8 cellular contexts compared by ENCODE assay signal in the genomic region with DNA sequence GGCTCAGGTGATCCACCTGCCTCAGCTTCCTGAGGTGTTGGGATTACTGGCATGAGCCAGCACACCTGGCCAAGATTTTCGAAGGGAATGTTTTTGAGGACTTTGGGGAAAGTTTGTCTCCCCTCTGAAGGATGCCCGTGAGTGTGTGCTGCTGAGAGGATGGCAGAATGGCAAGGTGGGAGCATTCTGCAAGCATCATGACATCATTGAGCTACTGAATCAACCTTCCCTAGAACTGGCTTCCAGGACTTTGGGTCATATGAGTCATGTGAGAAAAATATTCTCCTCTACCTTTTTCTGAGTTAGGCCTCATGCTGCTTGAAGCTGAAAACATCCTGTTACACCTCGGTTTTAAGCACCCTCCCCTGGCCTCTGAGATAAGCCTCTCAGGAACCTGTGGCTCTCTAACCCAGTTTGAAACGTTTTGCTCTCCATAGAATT. TPM values are rescaled to one million over a fixed set of nuclear protein-coding genes. Genes with fewer than 3 reads are reported as not detected.
DNase-seq lines count a peak whose midpoint lies in the region; ATAC-seq and TF ChIP-seq lines count a peak whose summit lies in the region.

No MANE protein-coding gene starts in this region.

- H3K4me3 Mint-ChIP-seq in HFFc6 = no peak overlapping the region
- peak overlapping the region; percentile 75 for H3K4me3 Mint-ChIP-seq in activated CD8-positive, alpha-beta T cell treated with anti-CD3 and anti-CD28 coated beads for 36 hours

- no peaks in the 10 kb centered on the region for H3K9me3 ChIP-seq in thymus (ENCODE audit: control insufficient read depth)

- DNase-seq in ELR (ENCODE audit: low read depth) (peak; percentile 71), HFFc6 (no peak), foreskin keratinocyte (peak; percentile 78 to 91), COR-L47 (lab: John Stamatoyannopoulos, UW) (no peak), D341Med (ENCODE audit: low spot score) (no peak), NCI-H2196 treated with DMSO at 0.1 percent for 48 hours (lab: John Stamatoyannopoulos, UW; ENCODE audit: unreplicated experiment) (no peak)
- peak; percentile 79 for DNase-seq in activated CD8-positive, alpha-beta T cell treated with anti-CD3 and anti-CD28 coated beads for 36 hours

- CTCF ChIA-PET in activated CD8-positive, alpha-beta T cell treated with anti-CD3 and anti-CD28 coated beads for 36 hours (lab: Charles Lee) = interaction anchor here (0.9 to 2.9 kb wide), 13 partner anchors 8 to 151 kb away, joined by 3 to 16 read pairs (median 5); no protein-coding TSS in a partner anchor

- ATAC-seq in activated CD8-positive, alpha-beta T cell treated with anti-CD3 and anti-CD28 coated beads for 36 hours = peak; percentile 82
- ATAC-seq in foreskin keratinocyte = peak; percentile 89

- H3K27ac ChIP-seq in foreskin keratinocyte (peak overlapping the region; percentile 53), thymus (ENCODE audit: low read depth) (peak overlapping the region; percentile 80)

- TF ChIP-seq CTCF in HFFc6 (IDR thresholded peaks at IDR 0.05) (no peak), foreskin keratinocyte (conservative IDR thresholded peaks at IDR 0.05) (no peak)
- TF ChIP-seq CTCF in activated CD8-positive, alpha-beta T cell treated with anti-CD3 and anti-CD28 coated beads for 36 hours (IDR thresholded peaks at IDR 0.05) = no peak

- H3K4me1 ChIP-seq in foreskin keratinocyte = peaks cover under 1% of the 10 kb centered on the region
- peaks cover 20% of the 10 kb centered on the region for H3K4me1 ChIP-seq in thymus (ENCODE audit: control insufficient read depth, insufficient read depth, low read length)

- peak overlapping the region; percentile 42 for H3K27ac Mint-ChIP-seq in HFFc6
- peak overlapping the region; percentile 97 for H3K27ac Mint-ChIP-seq in activated CD8-positive, alpha-beta T cell treated with anti-CD3 and anti-CD28 coated beads for 36 hours

- H3K27me3 ChIP-seq in foreskin keratinocyte (no peaks in the 10 kb centered on the region), thymus (ENCODE audit: control insufficient read depth, insufficient read depth) (no peaks in the 10 kb centered on the region)

- POLR2A ChIA-PET in activated CD8-positive, alpha-beta T cell treated with anti-CD3 and anti-CD28 coated beads for 36 hours (lab: Charles Lee) = interaction anchor here (0.7 to 2.8 kb wide), 15 partner anchors 9 to 151 kb away, joined by 3 to 26 read pairs (median 4); no protein-coding TSS in a partner anchor

- no peaks in the 10 kb centered on the region for H3K9me3 Mint-ChIP-seq in HFFc6
- no peaks in the 10 kb centered on the region for H3K9me3 Mint-ChIP-seq in activated CD8-positive, alpha-beta T cell treated with anti-CD3 and anti-CD28 coated beads for 36 hours

- 0 out of 2 replicates have a peak, but pooled peaks cover 5% of the 10 kb centered on the region for H3K36me3 Mint-ChIP-seq in HFFc6 (ENCODE audit: low read depth)
- H3K36me3 Mint-ChIP-seq in activated CD8-positive, alpha-beta T cell treated with anti-CD3 and anti-CD28 coated beads for 36 hours (ENCODE audit: low read depth) = peaks cover 55% of the 10 kb centered on the region

- peaks cover 40% of the 10 kb centered on the region for H3K4me1 Mint-ChIP-seq in HFFc6 (ENCODE audit: low read depth)
- peaks cover 86% of the 10 kb centered on the region for H3K4me1 Mint-ChIP-seq in activated CD8-positive, alpha-beta T cell treated with anti-CD3 and anti-CD28 coated beads for 36 hours (ENCODE audit: low read depth)

- H3K36me3 ChIP-seq in thymus (ENCODE audit: control insufficient read depth, insufficient read depth) = peaks cover 3% of the 10 kb centered on the region

- intact Hi-C loops in activated CD8-positive, alpha-beta T cell treated with anti-CD3 and anti-CD28 coated beads for 36 hours (cut with micrococcal nuclease) = loop anchor here (1.0 to 2.0 kb wide), 3 partner anchors 9 to 32 kb away; no protein-coding TSS in a partner anchor

- H3K4me3 ChIP-seq in thymus (ENCODE audit: low read length) = no peak overlapping the region

- no peaks in the 10 kb centered on the region; the same call in 1 of the 2 replicates for H3K27me3 Mint-ChIP-seq in HFFc6 (ENCODE audit: insufficient read depth)
- H3K27me3 Mint-ChIP-seq in activated CD8-positive, alpha-beta T cell treated with anti-CD3 and anti-CD28 coated beads for 36 hours = no peaks in the 10 kb centered on the region

- WGBS in thymus = 47% methylated on average over 4 of the region's 4 CpGs

RNA-seq across cellular contexts. Expression of gene TMEM131L, which starts 31.0 kb away (rescaled TPM):
- total RNA-seq in HFFc6 (2021; fragmentation: NEBNext Ultra II Directional; extraction: Animal tissue kit (Norgen Biotek cat#: 25700)) = 1 to 10 TPM; 7.7 to 8.9 (median 8.0) TPM
- total RNA-seq in activated CD8-positive, alpha-beta T cell treated with anti-CD3 and anti-CD28 coated beads for 36 hours = 10 to 100 TPM; 51.7 to 52.4 TPM
- 10.5 and 13.4 TPM in 2 replicates for total RNA-seq in foreskin keratinocyte
- polyA plus RNA-seq in foreskin keratinocyte (3.8 and 4.1 TPM in 2 replicates), thymus (32.8 TPM)

Comparison
In these comparisons a context has a peak if more than half of its experiments do, and no peak if none do; other contexts are left out.
1. DNase-seq: peak in ELR (single experiment), activated CD8-positive, alpha-beta T cell treated with anti-CD3 and anti-CD28 coated beads for 36 hours (single experiment) and foreskin keratinocyte (2 of 2); none in HFFc6 (single experiment), COR-L47 (single experiment), D341Med (single experiment) and NCI-H2196 treated with DMSO at 0.1 percent for 48 hours (single experiment).